1 cellular context compared by ENCODE assay signal in genomic region chr7:6647080-6647479, GRCh38.
TF ChIP-seq lines count a peak whose summit lies in the region.

No MANE protein-coding gene starts in this region.

TF ChIP-seq in K562, 482 proteins besides CTCF, POLR2A, EP300 and RAD21:
- TF ChIP-seq RCOR1 (IDR thresholded peaks at IDR 0.05; ENCODE audit: borderline replicate concordance in 1 of 2, low read depth in 2 of 2, low read length in 2 of 2) (no peak), POLR2G (IDR thresholded peaks at IDR 0.05; ENCODE audit: low read depth, low read length) (0 out of 2 replicates have a peak, but pooled peaks have one; percentile 8), RBFOX2 (IDR thresholded peaks at IDR 0.05; ENCODE audit: low read depth, low read length) (peak; percentile 27), TBL1XR1 (IDR thresholded peaks at IDR 0.05; ENCODE audit: low read length in 2 of 2) (no peak)
